21 cellular contexts compared by ENCODE assay signal in genomic region chr2:208819190-208819589, GRCh38.
"Had no signal": no experiment of that assay in that cellular context is flagged by ENCODE, and none has a peak within 500 bp of the region (broad histone marks: within the 10 kb centered on the region; RNA-seq: fewer than 3 reads in every experiment).

No MANE protein-coding gene starts in this region.

- DNase-seq: colonic mucosa; cortex of kidney; effector CD8-positive, alpha-beta T cell; effector memory CD8-positive, alpha-beta T cell; endodermal cell; foreskin keratinocyte; heart left ventricle; hypothalamus; immature natural killer cell; islet precursor cell; kidney; kidney glomerular epithelial cell; left colon; left ventricle myocardium superior; lower lobe of right lung; mesenchymal stem cell; mucosa of descending colon; naive B cell had no signal

- H3K27ac ChIP-seq: colonic mucosa, esophagus muscularis mucosa, foreskin keratinocyte, gastroesophageal sphincter, heart left ventricle, hepatocyte, lower lobe of right lung had no signal

- H3K4me3 ChIP-seq: colonic mucosa, esophagus muscularis mucosa, gastroesophageal sphincter, heart left ventricle, hepatocyte, lower lobe of right lung, mucosa of descending colon had no signal

- H3K79me2 ChIP-seq: hepatocyte had no signal

- H3K36me3 ChIP-seq: colonic mucosa, esophagus muscularis mucosa, gastroesophageal sphincter, heart left ventricle, lower lobe of right lung had no signal

- H2AFZ ChIP-seq: hepatocyte had no signal

- H3K27me3 ChIP-seq: colonic mucosa, esophagus muscularis mucosa, foreskin keratinocyte, gastroesophageal sphincter, heart left ventricle, hepatocyte had no signal

- H3K4me2 ChIP-seq: hepatocyte had no signal

- H3K9me3 ChIP-seq: colonic mucosa, esophagus muscularis mucosa, gastroesophageal sphincter, heart left ventricle, lower lobe of right lung, mucosa of descending colon had no signal

- H3K4me1 ChIP-seq: colonic mucosa, esophagus muscularis mucosa, foreskin keratinocyte, gastroesophageal sphincter, heart left ventricle, lower lobe of right lung had no signal
